In genomic region chr12:47281667-47282171, GRCh38 we compare ENCODE assay signal across 1 cellular context.
A peak's percentile ranks its signal among the peaks of the same experiment; 100 is the strongest.
TF ChIP-seq lines count a peak whose summit lies in the region.

No MANE protein-coding gene starts in this region.

TF ChIP-seq in K562, 482 proteins besides CTCF, POLR2A, EP300 and RAD21 (continued from another document and continues in another):
- TF ChIP-seq, protein P1, sequence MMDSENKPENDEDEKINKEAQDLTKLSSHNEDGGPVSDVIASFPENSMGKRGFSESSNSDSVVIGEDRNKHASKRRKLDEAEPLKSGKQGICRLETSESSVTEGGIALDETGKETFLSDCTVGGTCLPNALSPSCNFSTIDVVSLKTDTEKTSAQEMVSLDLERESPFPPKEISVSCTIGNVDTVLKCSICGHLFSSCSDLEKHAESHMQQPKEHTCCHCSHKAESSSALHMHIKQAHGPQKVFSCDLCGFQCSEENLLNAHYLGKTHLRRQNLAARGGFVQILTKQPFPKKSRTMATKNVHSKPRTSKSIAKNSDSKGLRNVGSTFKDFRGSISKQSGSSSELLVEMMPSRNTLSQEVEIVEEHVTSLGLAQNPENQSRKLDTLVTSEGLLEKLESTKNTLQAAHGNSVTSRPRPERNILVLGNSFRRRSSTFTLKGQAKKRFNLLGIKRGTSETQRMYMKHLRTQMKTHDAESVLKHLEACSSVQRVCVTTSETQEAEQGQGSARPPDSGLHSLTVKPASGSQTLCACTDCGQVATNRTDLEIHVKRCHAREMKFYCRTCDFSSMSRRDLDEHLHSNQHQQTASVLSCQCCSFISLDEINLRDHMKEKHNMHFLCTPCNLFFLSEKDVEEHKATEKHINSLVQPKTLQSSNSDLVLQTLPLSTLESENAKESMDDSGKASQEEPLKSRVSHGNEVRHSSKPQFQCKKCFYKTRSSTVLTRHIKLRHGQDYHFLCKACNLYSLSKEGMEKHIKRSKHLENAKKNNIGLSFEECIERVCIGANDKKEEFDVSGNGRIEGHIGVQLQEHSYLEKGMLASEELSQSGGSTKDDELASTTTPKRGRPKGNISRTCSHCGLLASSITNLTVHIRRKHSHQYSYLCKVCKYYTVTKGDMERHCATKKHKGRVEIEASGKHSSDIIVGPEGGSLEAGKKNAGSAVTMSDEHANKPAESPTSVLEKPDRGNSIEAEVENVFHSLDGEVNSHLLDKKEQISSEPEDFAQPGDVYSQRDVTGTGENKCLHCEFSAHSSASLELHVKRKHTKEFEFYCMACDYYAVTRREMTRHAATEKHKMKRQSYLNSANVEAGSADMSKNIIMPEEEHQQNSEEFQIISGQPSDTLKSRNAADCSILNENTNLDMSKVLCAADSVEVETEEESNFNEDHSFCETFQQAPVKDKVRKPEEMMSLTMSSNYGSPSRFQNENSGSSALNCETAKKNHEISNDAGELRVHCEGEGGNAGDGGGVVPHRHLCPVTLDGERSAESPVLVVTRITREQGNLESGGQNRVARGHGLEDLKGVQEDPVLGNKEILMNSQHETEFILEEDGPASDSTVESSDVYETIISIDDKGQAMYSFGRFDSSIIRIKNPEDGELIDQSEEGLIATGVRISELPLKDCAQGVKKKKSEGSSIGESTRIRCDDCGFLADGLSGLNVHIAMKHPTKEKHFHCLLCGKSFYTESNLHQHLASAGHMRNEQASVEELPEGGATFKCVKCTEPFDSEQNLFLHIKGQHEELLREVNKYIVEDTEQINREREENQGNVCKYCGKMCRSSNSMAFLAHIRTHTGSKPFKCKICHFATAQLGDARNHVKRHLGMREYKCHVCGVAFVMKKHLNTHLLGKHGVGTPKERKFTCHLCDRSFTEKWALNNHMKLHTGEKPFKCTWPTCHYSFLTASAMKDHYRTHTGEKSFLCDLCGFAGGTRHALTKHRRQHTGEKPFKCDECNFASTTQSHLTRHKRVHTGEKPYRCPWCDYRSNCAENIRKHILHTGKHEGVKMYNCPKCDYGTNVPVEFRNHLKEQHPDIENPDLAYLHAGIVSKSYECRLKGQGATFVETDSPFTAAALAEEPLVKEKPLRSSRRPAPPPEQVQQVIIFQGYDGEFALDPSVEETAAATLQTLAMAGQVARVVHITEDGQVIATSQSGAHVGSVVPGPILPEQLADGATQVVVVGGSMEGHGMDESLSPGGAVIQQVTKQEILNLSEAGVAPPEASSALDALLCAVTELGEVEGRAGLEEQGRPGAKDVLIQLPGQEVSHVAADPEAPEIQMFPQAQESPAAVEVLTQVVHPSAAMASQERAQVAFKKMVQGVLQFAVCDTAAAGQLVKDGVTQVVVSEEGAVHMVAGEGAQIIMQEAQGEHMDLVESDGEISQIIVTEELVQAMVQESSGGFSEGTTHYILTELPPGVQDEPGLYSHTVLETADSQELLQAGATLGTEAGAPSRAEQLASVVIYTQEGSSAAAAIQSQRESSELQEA (IDR thresholded peaks at IDR 0.05; ENCODE audit: low read depth), result no peak
- TF ChIP-seq CREBBP (IDR thresholded peaks at IDR 0.05; ENCODE audit: low read depth, low read length), result no peak
- TF ChIP-seq FOXK2 (conservative IDR thresholded peaks at IDR 0.05 in 1 of 2, IDR thresholded peaks at IDR 0.05 in 1 of 2; ENCODE audit: low read depth in 2 of 2), result peak in 1 of 2 experiments; percentile 45; a peak in 1 of 4 replicates
- TF ChIP-seq SLC30A9 (CRISPR knock-in tag; IDR thresholded peaks at IDR 0.05), result no peak
- 0 out of 2 replicates have a peak, but pooled peaks have one; percentile 30 for TF ChIP-seq SMAD4 (CRISPR knock-in tag; conservative IDR thresholded peaks at IDR 0.05)
- TF ChIP-seq, protein P2, sequence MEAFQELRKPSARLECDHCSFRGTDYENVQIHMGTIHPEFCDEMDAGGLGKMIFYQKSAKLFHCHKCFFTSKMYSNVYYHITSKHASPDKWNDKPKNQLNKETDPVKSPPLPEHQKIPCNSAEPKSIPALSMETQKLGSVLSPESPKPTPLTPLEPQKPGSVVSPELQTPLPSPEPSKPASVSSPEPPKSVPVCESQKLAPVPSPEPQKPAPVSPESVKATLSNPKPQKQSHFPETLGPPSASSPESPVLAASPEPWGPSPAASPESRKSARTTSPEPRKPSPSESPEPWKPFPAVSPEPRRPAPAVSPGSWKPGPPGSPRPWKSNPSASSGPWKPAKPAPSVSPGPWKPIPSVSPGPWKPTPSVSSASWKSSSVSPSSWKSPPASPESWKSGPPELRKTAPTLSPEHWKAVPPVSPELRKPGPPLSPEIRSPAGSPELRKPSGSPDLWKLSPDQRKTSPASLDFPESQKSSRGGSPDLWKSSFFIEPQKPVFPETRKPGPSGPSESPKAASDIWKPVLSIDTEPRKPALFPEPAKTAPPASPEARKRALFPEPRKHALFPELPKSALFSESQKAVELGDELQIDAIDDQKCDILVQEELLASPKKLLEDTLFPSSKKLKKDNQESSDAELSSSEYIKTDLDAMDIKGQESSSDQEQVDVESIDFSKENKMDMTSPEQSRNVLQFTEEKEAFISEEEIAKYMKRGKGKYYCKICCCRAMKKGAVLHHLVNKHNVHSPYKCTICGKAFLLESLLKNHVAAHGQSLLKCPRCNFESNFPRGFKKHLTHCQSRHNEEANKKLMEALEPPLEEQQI (IDR thresholded peaks at IDR 0.05), result no peak
- TF ChIP-seq LEF1 (IDR thresholded peaks at IDR 0.05), result no peak
- no peak for TF ChIP-seq ZNF644 (tag; IDR thresholded peaks at IDR 0.05; ENCODE audit: low read depth)
- TF ChIP-seq, protein P3, sequence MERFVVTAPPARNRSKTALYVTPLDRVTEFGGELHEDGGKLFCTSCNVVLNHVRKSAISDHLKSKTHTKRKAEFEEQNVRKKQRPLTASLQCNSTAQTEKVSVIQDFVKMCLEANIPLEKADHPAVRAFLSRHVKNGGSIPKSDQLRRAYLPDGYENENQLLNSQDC (CRISPR knock-in tag; IDR thresholded peaks at IDR 0.05), result no peak
- TF ChIP-seq ZNF766 (CRISPR knock-in tag; conservative IDR thresholded peaks at IDR 0.05), result peak; percentile 58; the same call in 1 of the 2 replicates
- TF ChIP-seq ERF (CRISPR knock-in tag; IDR thresholded peaks at IDR 0.05), result no peak
- no peak for TF ChIP-seq ZNF398 (CRISPR knock-in tag; IDR thresholded peaks at IDR 0.05)
- no peak for TF ChIP-seq SAFB (IDR thresholded peaks at IDR 0.05; ENCODE audit: borderline replicate concordance, low read depth, low read length)
- TF ChIP-seq, protein P4, sequence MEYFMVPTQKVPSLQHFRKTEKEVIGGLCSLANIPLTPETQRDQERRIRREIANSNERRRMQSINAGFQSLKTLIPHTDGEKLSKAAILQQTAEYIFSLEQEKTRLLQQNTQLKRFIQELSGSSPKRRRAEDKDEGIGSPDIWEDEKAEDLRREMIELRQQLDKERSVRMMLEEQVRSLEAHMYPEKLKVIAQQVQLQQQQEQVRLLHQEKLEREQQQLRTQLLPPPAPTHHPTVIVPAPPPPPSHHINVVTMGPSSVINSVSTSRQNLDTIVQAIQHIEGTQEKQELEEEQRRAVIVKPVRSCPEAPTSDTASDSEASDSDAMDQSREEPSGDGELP (CRISPR knock-in tag; IDR thresholded peaks at IDR 0.05; ENCODE audit: borderline replicate concordance), result no peak
- TF ChIP-seq HCFC1 (IDR thresholded peaks at IDR 0.05; ENCODE audit: low read depth, low read length), result no peak
- no peak for TF ChIP-seq MYBL2 (IDR thresholded peaks at IDR 0.05; ENCODE audit: low read depth)
- TF ChIP-seq MYBL2 (CRISPR knock-in tag; IDR thresholded peaks at IDR 0.05; ENCODE audit: borderline replicate concordance), result no peak
- TF ChIP-seq ELF1 (tag; IDR thresholded peaks at IDR 0.05), result no peak
- no peak for TF ChIP-seq NELFE (IDR thresholded peaks at IDR 0.05; ENCODE audit: insufficient read depth, insufficient read length)
- TF ChIP-seq, protein P5, sequence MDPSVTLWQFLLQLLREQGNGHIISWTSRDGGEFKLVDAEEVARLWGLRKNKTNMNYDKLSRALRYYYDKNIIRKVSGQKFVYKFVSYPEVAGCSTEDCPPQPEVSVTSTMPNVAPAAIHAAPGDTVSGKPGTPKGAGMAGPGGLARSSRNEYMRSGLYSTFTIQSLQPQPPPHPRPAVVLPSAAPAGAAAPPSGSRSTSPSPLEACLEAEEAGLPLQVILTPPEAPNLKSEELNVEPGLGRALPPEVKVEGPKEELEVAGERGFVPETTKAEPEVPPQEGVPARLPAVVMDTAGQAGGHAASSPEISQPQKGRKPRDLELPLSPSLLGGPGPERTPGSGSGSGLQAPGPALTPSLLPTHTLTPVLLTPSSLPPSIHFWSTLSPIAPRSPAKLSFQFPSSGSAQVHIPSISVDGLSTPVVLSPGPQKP (CRISPR knock-in tag; IDR thresholded peaks at IDR 0.05), result no peak
- no peak for TF ChIP-seq AFF1 (IDR thresholded peaks at IDR 0.05; ENCODE audit: low read depth in 1 of 2, partially characterized antibody in 2 of 2)
- no peak for TF ChIP-seq RBM14 (IDR thresholded peaks at IDR 0.05; ENCODE audit: borderline replicate concordance, insufficient read depth, low read depth, low read length)
- no peak for TF ChIP-seq RERE (CRISPR knock-in tag; IDR thresholded peaks at IDR 0.05; ENCODE audit: borderline replicate concordance)
